8 cellular contexts compared by ENCODE assay signal in the genomic region with DNA sequence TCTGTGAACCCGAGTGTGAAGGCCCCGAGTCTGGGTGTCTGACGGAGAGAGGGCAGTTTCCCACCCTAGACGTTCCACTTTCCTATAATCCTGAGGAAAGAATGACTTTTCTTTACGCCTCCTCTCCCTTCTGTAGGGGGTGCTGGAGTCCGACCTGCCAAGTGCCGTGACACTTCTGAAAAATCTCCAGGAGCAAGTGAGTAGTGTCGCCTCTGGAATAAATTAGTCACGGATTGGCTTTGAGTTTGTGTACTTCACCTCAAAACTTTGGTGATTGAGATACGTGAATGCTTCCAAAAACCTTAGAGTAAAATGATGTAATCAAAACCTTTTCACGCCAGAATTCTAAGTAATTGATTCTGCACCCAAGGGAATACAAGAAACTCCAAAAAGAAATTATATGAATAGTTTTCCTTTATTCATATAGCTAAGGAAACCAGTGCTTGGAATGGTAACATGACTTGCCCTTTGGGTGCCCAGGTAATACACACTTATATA. TPM values are rescaled to one million over a fixed set of nuclear protein-coding genes. Genes with fewer than 3 reads are reported as not detected.
DNase-seq lines count a peak whose midpoint lies in the region; ATAC-seq and TF ChIP-seq lines count a peak whose summit lies in the region.

No MANE protein-coding gene starts in this region.

- H3K4me3 ChIP-seq in Karpas-422 (ENCODE audit: low read length) = peak overlapping the region; percentile 81
- H3K4me3 ChIP-seq in sigmoid colon = peak overlapping the region; percentile 66 to 96 (median 79)

- H3K9me2 ChIP-seq in Karpas-422 (replicated peaks; ENCODE audit: insufficient read depth, low read length) = no peaks in the 10 kb centered on the region

- TF ChIP-seq CTCF in sigmoid colon (IDR thresholded peaks at IDR 0.05) = no peak
- no peak for TF ChIP-seq CTCF in GM10266 (IDR thresholded peaks at IDR 0.05; ENCODE audit: control insufficient read depth, insufficient read depth, low read depth, missing control alignments)

- intact Hi-C loops in sigmoid colon (cut with DNase I) = loop anchor here (2.0 to 5.0 kb wide), 3 partner anchors 103 to 973 kb away; a partner anchor contains a TSS

- peak; percentile 49 for TF ChIP-seq POLR2A in erythroblast (IDR thresholded peaks at IDR 0.05; ENCODE audit: low read length)
- TF ChIP-seq POLR2A in sigmoid colon (IDR thresholded peaks at IDR 0.05) = no peak

- peaks cover 3% of the 10 kb centered on the region; the same call in 1 of the 2 replicates for H4K20me1 ChIP-seq in Karpas-422 (ENCODE audit: insufficient read depth, low read depth, low read length)

- DNase-seq in Karpas-422 = no peak
- DNase-seq in erythroblast (lab: John Stamatoyannopoulos, UW) = no peak
- no peak for DNase-seq in sigmoid colon
- DNase-seq in dedifferentiated amniotic fluid mesenchymal stem cell (ENCODE audit: extremely low spot score) = no peak
- DNase-seq in GM10266 (ENCODE audit: extremely low spot score) = no peak
- no peak for DNase-seq in NCI-H2107 (lab: John Stamatoyannopoulos, UW)

- no peak overlapping the region for H3K27ac ChIP-seq in Karpas-422 (ENCODE audit: low read length)
- peak overlapping the region; percentile 82 to 89 (median 86) for H3K27ac ChIP-seq in sigmoid colon

- peaks cover 11% of the 10 kb centered on the region for H3K4me1 ChIP-seq in Karpas-422 (ENCODE audit: low read length)
- peaks cover 0 to 13% (median 7%) of the 10 kb centered on the region in 4 donors for H3K4me1 ChIP-seq in sigmoid colon

- H3K36me3 ChIP-seq in Karpas-422 (ENCODE audit: insufficient read depth, low read length) = peaks cover 16% of the 10 kb centered on the region; the same call in 1 of the 2 replicates
- peaks cover 3 to 43% (median 33%) of the 10 kb centered on the region in 4 donors for H3K36me3 ChIP-seq in sigmoid colon

- WGBS in sigmoid colon, 2 donors = 3% methylated on average over 11 of the region's 11 CpGs

- H3K27me3 ChIP-seq in Karpas-422 (ENCODE audit: low read length) (no peaks in the 10 kb centered on the region), sigmoid colon (no peaks in the 10 kb centered on the region)

- peak overlapping the region; percentile 84 for H3K9ac ChIP-seq in Karpas-422 (ENCODE audit: low read length)

- H3K79me2 ChIP-seq in Karpas-422 (ENCODE audit: low read length) = peaks cover 22% of the 10 kb centered on the region

- ATAC-seq in GM19395 (IDR thresholded peaks at IDR 0.05; ENCODE audit: unreplicated experiment) = peak; percentile 18
- no peak for ATAC-seq in GM18520 (IDR thresholded peaks at IDR 0.05; ENCODE audit: unreplicated experiment)

- peak overlapping the region; percentile 77 for H3K4me2 ChIP-seq in Karpas-422 (ENCODE audit: low read depth, low read length, poor library complexity, severe bottlenecking)

- no peak for TF ChIP-seq EP300 in sigmoid colon (IDR thresholded peaks at IDR 0.05)

- H2AFZ ChIP-seq in Karpas-422 (ENCODE audit: low read length) = no peak overlapping the region; the same call in 1 of the 2 replicates

- H3K9me3 ChIP-seq in Karpas-422 (ENCODE audit: low read length) (no peaks in the 10 kb centered on the region), sigmoid colon (no peaks in the 10 kb centered on the region)

RNA-seq across cellular contexts. Expression of a gene that starts 0.5 kb away (rescaled TPM):
- 77.5 and 82.2 TPM in 2 replicates for total RNA-seq in Karpas-422 (2014; rRNA removed; shearing (Covaris generic); ENCODE audit: low replicate concordance)
- total RNA-seq in sigmoid colon = 10 to 100 TPM; 23.3 to 46.2 (median 42.7) TPM
- polyA plus RNA-seq in sigmoid colon = 10 to 100 TPM; 28.2 to 39.6 (median 28.7) TPM

RNA-seq across cellular contexts. Expression of a gene that starts 34.5 kb away (rescaled TPM):
- total RNA-seq in Karpas-422 (2014; rRNA removed; shearing (Covaris generic); ENCODE audit: low replicate concordance) = not detected in 2 replicates
- under 1 TPM in 2 of 4 donors, not detected in 2; under 0.01 to 0.14 TPM for total RNA-seq in sigmoid colon
- 10 to 100 TPM in 1 of 3 donors, 1 to 10 TPM in 1, under 1 TPM in 1; 0.28 to 11.6 (median 3.6) TPM for polyA plus RNA-seq in sigmoid colon
